Comparison of ENCODE assay signal across 11 cellular contexts in the genomic region with DNA sequence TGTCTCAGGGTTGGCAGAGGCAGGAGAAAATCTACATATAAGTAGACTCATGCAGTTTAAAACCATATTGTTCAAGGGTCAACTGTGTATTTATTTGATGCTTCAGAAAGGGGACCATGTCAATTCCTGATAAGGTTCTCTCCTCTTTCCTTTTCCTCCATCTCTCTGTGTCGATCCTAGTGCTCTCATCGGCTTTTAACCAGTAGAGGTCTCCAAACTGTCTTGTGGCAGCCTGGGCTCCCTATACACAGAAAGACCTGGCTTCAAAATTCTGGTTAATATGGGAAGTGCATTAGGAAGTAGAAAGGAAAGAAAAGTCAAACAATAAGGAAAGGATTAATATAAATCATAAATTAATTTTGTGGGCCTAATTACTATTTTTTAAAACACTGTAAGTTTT.
A peak's percentile ranks its signal among the peaks of the same experiment; 100 is the strongest.
DNase-seq lines count a peak whose midpoint lies in the region; FAIRE-seq and TF ChIP-seq lines count a peak whose summit lies in the region.
"Had no signal": no experiment of that assay in that cellular context is flagged by ENCODE, and none has a peak within 500 bp of the region (broad histone marks: within the 10 kb centered on the region; RNA-seq: fewer than 3 reads in every experiment).

No MANE protein-coding gene starts in this region.

- no peak for TF ChIP-seq POLR2A in GM12892 (IDR thresholded peaks at IDR 0.05; ENCODE audit: low read depth, low read length)

- H3K4me1 Mint-ChIP-seq in endodermal cell (peaks cover 15% of the 10 kb centered on the region), progenitor cell of endocrine pancreas (ENCODE audit: low read depth) (peaks cover 7% of the 10 kb centered on the region)

- whole genome bisulfite sequencing in endodermal cell (ENCODE audit: insufficient coverage in 1 of 2, insufficient read length in 1 of 2), 2 experiments = 37% methylated on average over 2 of the region's 2 CpGs; no CpG with 5 or more reads in 1 of the 2 experiments

- no peak overlapping the region for H3K27ac ChIP-seq in endodermal cell (ENCODE audit: low read depth, low read length)
- H3K27ac ChIP-seq: epithelial cell of prostate, tibial nerve had no signal

- peaks cover 8% of the 10 kb centered on the region for H3K9me3 ChIP-seq in endodermal cell (ENCODE audit: control insufficient read depth, low read length)
- H3K9me3 ChIP-seq: tibial nerve had no signal

- no peaks in the 10 kb centered on the region for H3K27me3 Mint-ChIP-seq in endodermal cell (ENCODE audit: insufficient read depth)
- no peaks in the 10 kb centered on the region for H3K27me3 Mint-ChIP-seq in progenitor cell of endocrine pancreas

- H3K36me3 ChIP-seq in endodermal cell (ENCODE audit: control insufficient read depth, insufficient read depth, low read length) = no peaks in the 10 kb centered on the region
- H3K36me3 ChIP-seq: tibial nerve had no signal

- DNase-seq in NCI-H146 (lab: John Stamatoyannopoulos, UW) (peak; percentile 23), NCI-H146 treated with DMSO at 0.1 percent for 48 hours (lab: John Stamatoyannopoulos, UW; ENCODE audit: unreplicated experiment) (no peak), NCI-H526 treated with DMSO at 0.1 percent for 48 hours (lab: John Stamatoyannopoulos, UW) (peak; percentile 48), endodermal cell (no peak), progenitor cell of endocrine pancreas (ENCODE audit: low spot score, unreplicated experiment) (no peak), GM12892 (ENCODE audit: insufficient read length) (no peak), HK-2 (ENCODE audit: unreplicated experiment) (no peak), NK-92 (lab: John Stamatoyannopoulos, UW; ENCODE audit: unreplicated experiment) (no peak)
- DNase-seq: right cardiac atrium had no signal

- no peaks in the 10 kb centered on the region for H3K27me3 ChIP-seq in endodermal cell (ENCODE audit: control insufficient read depth, insufficient read depth, low read length, poor library complexity, severe bottlenecking)
- H3K27me3 ChIP-seq: tibial nerve had no signal

- no peak overlapping the region for H3K9ac ChIP-seq in endodermal cell (ENCODE audit: extremely low read depth, low read length, poor library complexity, severe bottlenecking)

- H3K4me3 ChIP-seq in endodermal cell (ENCODE audit: low read length) = no peak overlapping the region
- H3K4me3 ChIP-seq: tibial nerve had no signal

- TF ChIP-seq CTCF in endodermal cell (conservative IDR thresholded peaks at IDR 0.05) (peak; percentile 81), progenitor cell of endocrine pancreas (IDR thresholded peaks at IDR 0.05; ENCODE audit: unreplicated experiment) (peak; percentile 62)

- H3K27ac Mint-ChIP-seq in endodermal cell (no peak overlapping the region), progenitor cell of endocrine pancreas (no peak overlapping the region)

- H3K9me3 Mint-ChIP-seq in endodermal cell = peaks cover 8% of the 10 kb centered on the region
- peaks cover 4% of the 10 kb centered on the region for H3K9me3 Mint-ChIP-seq in progenitor cell of endocrine pancreas (ENCODE audit: low read depth)

- H3K4me1 ChIP-seq in endodermal cell (ENCODE audit: control insufficient read depth, insufficient read depth, low read length) = peaks cover 6% of the 10 kb centered on the region
- H3K4me1 ChIP-seq: tibial nerve had no signal

- H3K4me3 Mint-ChIP-seq in endodermal cell = no peak overlapping the region
- no peak overlapping the region for H3K4me3 Mint-ChIP-seq in progenitor cell of endocrine pancreas (ENCODE audit: low read depth)

- FAIRE-seq in GM12892 (lab: Jason Lieb, UNC) = no peak

- H3K36me3 Mint-ChIP-seq in endodermal cell (ENCODE audit: low read depth) (no peaks in the 10 kb centered on the region), progenitor cell of endocrine pancreas (ENCODE audit: insufficient read depth) (no peaks in the 10 kb centered on the region)

Comparison
In these comparisons a context has a peak if more than half of its experiments do, and no peak if none do; other contexts are left out.
1. DNase-seq: peak in NCI-H146 (single experiment) and NCI-H526 treated with DMSO at 0.1 percent for 48 hours (single experiment); none in NCI-H146 treated with DMSO at 0.1 percent for 48 hours (single experiment), endodermal cell (single experiment), progenitor cell of endocrine pancreas (single experiment), GM12892 (single experiment), HK-2 (single experiment) and NK-92 (single experiment).